8 cellular contexts compared by ENCODE assay signal in genomic region chr14:70601162-70601561, GRCh38. TPM values are rescaled to one million over a fixed set of nuclear protein-coding genes. Genes with fewer than 3 reads are reported as not detected.
DNase-seq lines count a peak whose midpoint lies in the region; ATAC-seq, FAIRE-seq and TF ChIP-seq lines count a peak whose summit lies in the region.

No MANE protein-coding gene starts in this region.

- TF ChIP-seq CTCF in DND-41 (IDR thresholded peaks at IDR 0.05; ENCODE audit: borderline replicate concordance, extremely low read depth, low read length, poor library complexity, severe bottlenecking) (no peak), endothelial cell of umbilical vein (IDR thresholded peaks at IDR 0.05; ENCODE audit: extremely low read depth in 1 of 2, insufficient read depth in 1 of 2, low read depth in 1 of 2, low read length in 2 of 2) (no peak), ovary (IDR thresholded peaks at IDR 0.05) (no peak)

- H2AFZ ChIP-seq in DND-41 (ENCODE audit: low read depth, low read length): peak overlapping the region; percentile 67
- peak overlapping the region; percentile 91 for H2AFZ ChIP-seq in endothelial cell of umbilical vein (ENCODE audit: low read depth, low read length)

- H3K4me3 ChIP-seq in DND-41 (ENCODE audit: low read depth in 1 of 2, low read length in 2 of 2): peak overlapping the region; percentile 14 to 55; a peak in 3 of 4 replicates
- peak overlapping the region; percentile 41 to 92 (median 66) for H3K4me3 ChIP-seq in endothelial cell of umbilical vein (replicated peaks in 1 of 3; ENCODE audit: insufficient read depth in 1 of 3, low read depth in 1 of 3, low read length in 3 of 3)
- H3K4me3 ChIP-seq in ovary: peak overlapping the region; percentile 87

- H3K79me2 ChIP-seq in DND-41 (ENCODE audit: insufficient read depth, low read length) (peaks cover 43% of the 10 kb centered on the region), endothelial cell of umbilical vein (ENCODE audit: control insufficient read depth, insufficient read depth, low read length) (peaks cover 34% of the 10 kb centered on the region)

- intact Hi-C loops in endothelial cell of umbilical vein (cut with micrococcal nuclease): loop anchor here (2.0 kb wide), 1 partner anchor 40 kb away; the partner anchor contains the start of gene TTC9
- intact Hi-C loops in ovary (cut with DNase I): no loop called here

- ATAC-seq in DND-41 (ENCODE audit: insufficient read depth, low read depth) (no peak), GM18517 (IDR thresholded peaks at IDR 0.05; ENCODE audit: unreplicated experiment) (no peak), HG03045 (IDR thresholded peaks at IDR 0.05; ENCODE audit: unreplicated experiment) (no peak)

- peak overlapping the region; percentile 50 for H3K9ac ChIP-seq in DND-41 (ENCODE audit: low read depth, low read length)
- peak overlapping the region; percentile 72 for H3K9ac ChIP-seq in endothelial cell of umbilical vein (replicated peaks; ENCODE audit: extremely low read depth, insufficient read depth, low read length)

- H3K4me2 ChIP-seq in DND-41 (ENCODE audit: insufficient read depth, low read length) (peak overlapping the region; percentile 60), endothelial cell of umbilical vein (ENCODE audit: insufficient read depth, low read length) (peak overlapping the region; percentile 87)

- no peak for DNase-seq in DND-41
- DNase-seq in NCI-H524 treated with DMSO at 0.1 percent for 48 hours (lab: John Stamatoyannopoulos, UW): peak; percentile 3
- DNase-seq in endothelial cell of umbilical vein (ENCODE audit: low read depth, low spot score): no peak
- no peak for DNase-seq in ovary
- no peak for DNase-seq in middle frontal gyrus (ENCODE audit: extremely low spot score, low spot score)
- DNase-seq in GF-D8 (lab: John Stamatoyannopoulos, UW): no peak

- TF ChIP-seq POLR2A in endothelial cell of umbilical vein (IDR thresholded peaks at IDR 0.05; ENCODE audit: low read depth, low read length): no peak
- no peak for TF ChIP-seq POLR2A in ovary (IDR thresholded peaks at IDR 0.05)

- H3K4me1 ChIP-seq in DND-41 (ENCODE audit: insufficient read depth, low read length) (peaks cover 30% of the 10 kb centered on the region), endothelial cell of umbilical vein (ENCODE audit: control insufficient read depth, extremely low read depth, insufficient read depth, low read length) (peaks cover 13% of the 10 kb centered on the region), ovary (ENCODE audit: insufficient read depth) (peaks cover 5% of the 10 kb centered on the region)

- H3K27ac ChIP-seq in DND-41 (ENCODE audit: low read length): peak overlapping the region; percentile 63
- peak overlapping the region; percentile 32 for H3K27ac ChIP-seq in endothelial cell of umbilical vein (ENCODE audit: insufficient read depth, low read depth, low read length)
- H3K27ac ChIP-seq in ovary: peak overlapping the region in 1 of 2 donors; percentile 50

- H3K36me3 ChIP-seq in DND-41 (ENCODE audit: insufficient read depth, low read length) (peaks cover 9% of the 10 kb centered on the region), endothelial cell of umbilical vein (ENCODE audit: control insufficient read depth in 2 of 2, extremely low read depth in 1 of 2, insufficient read depth in 2 of 2, low read length in 2 of 2) (peaks cover 0 to 1% of the 10 kb centered on the region in 2 experiments), ovary (no peaks in the 10 kb centered on the region)

- TSS peak; percentile 63 for BruUV-seq in endothelial cell of umbilical vein (replicated peaks; lab: Mats Ljungman, UMichigan)

- POLR2A ChIA-PET in endothelial cell of umbilical vein (lab: Charles Lee): no interaction called here

- peaks cover 24% of the 10 kb centered on the region; the same call in 1 of the 2 replicates for H4K20me1 ChIP-seq in DND-41 (ENCODE audit: insufficient read depth, low read length)
- no peaks in the 10 kb centered on the region for H4K20me1 ChIP-seq in endothelial cell of umbilical vein (replicated peaks; ENCODE audit: control insufficient read depth, extremely low read depth, insufficient read depth, low read length)

- CTCF ChIA-PET in endothelial cell of umbilical vein (lab: Charles Lee): no interaction called here

- dilution Hi-C loops in endothelial cell of umbilical vein (cut with MboI; ENCODE audit: extremely low pct_ligation_motif_present, low sequenced_read_pairs): no loop called here

- H3K27me3 ChIP-seq in DND-41 (ENCODE audit: insufficient read depth, low read length, poor library complexity): no peaks in the 10 kb centered on the region
- H3K27me3 ChIP-seq in endothelial cell of umbilical vein (ENCODE audit: control insufficient read depth in 2 of 2, insufficient read depth in 2 of 2, low read length in 2 of 2): no peaks in the 10 kb centered on the region
- H3K27me3 ChIP-seq in ovary: no peaks in the 10 kb centered on the region

- H3K9me3 ChIP-seq in DND-41 (ENCODE audit: insufficient read depth, low read length, severe bottlenecking): no peaks in the 10 kb centered on the region
- H3K9me3 ChIP-seq in endothelial cell of umbilical vein (replicated peaks; ENCODE audit: control insufficient read depth, insufficient read depth, low read length): no peaks in the 10 kb centered on the region
- H3K9me3 ChIP-seq in ovary: no peaks in the 10 kb centered on the region

- WGBS in ovary, 3 donors: 3 to 5% (median 4%) methylated on average over 3 of the region's 3 CpGs

- no peaks in the 10 kb centered on the region for H3K9me1 ChIP-seq in endothelial cell of umbilical vein (replicated peaks; ENCODE audit: control insufficient read depth, extremely low read depth, insufficient read depth, low read length)

- no peak for TF ChIP-seq EP300 in ovary (IDR thresholded peaks at IDR 0.05)

- no peak for FAIRE-seq in endothelial cell of umbilical vein (lab: Jason Lieb, UNC)

TF ChIP-seq in endothelial cell of umbilical vein, 7 proteins besides CTCF, POLR2A, EP300 and RAD21:
- no peak for TF ChIP-seq EZH2 (IDR thresholded peaks at IDR 0.05; ENCODE audit: borderline replicate concordance, low read depth, low read length, severe bottlenecking)
- TF ChIP-seq FOS (IDR thresholded peaks at IDR 0.05; ENCODE audit: borderline replicate concordance, insufficient read depth, low read length): no peak
- no peak for TF ChIP-seq JUN (IDR thresholded peaks at IDR 0.05; ENCODE audit: borderline replicate concordance, insufficient read depth, insufficient read length, low read depth)
- TF ChIP-seq POLR2AphosphoS5 (IDR thresholded peaks at IDR 0.05; ENCODE audit: insufficient read depth, low read depth, low read length): no peak
- no peak for TF ChIP-seq MYC (IDR thresholded peaks at IDR 0.05; ENCODE audit: low read depth, low read length)

RNA-seq across cellular contexts. Expression of gene MED6, which starts 0.7 kb away (rescaled TPM):
- total RNA-seq in endothelial cell of umbilical vein (38.8 and 41.5 TPM in 2 replicates), ovary (10 to 100 TPM; 32.1 to 41.5 (median 36.5) TPM)
- polyA plus RNA-seq in endothelial cell of umbilical vein (19.2 and 22.8 TPM in 2 replicates), ovary (10 to 100 TPM; 20.0 to 32.6 TPM)
- polyA plus RNA-seq in endothelial cell of umbilical vein (2011; cell fraction: cytosol; rRNA removed): 31.6 and 37.1 TPM in 2 replicates
- polyA plus RNA-seq in endothelial cell of umbilical vein (2011; cell fraction: nucleus; rRNA removed): 34.3 and 43.9 TPM in 2 replicates
- 32.5 and 48.0 TPM in 2 replicates for polyA plus RNA-seq in endothelial cell of umbilical vein (2012)
- polyA minus RNA-seq in endothelial cell of umbilical vein: 28.7 and 36.4 TPM in 2 replicates
- 17.8 TPM for polyA minus RNA-seq in endothelial cell of umbilical vein (2011; cell fraction: cytosol; rRNA and poly(A)+ RNA removed)
- polyA minus RNA-seq in endothelial cell of umbilical vein (2011; cell fraction: nucleus; rRNA and poly(A)+ RNA removed): 69.2 and 100.0 TPM in 2 replicates

RNA-seq across cellular contexts. Expression of gene TTC9, which starts 40.6 kb away (rescaled TPM):
- total RNA-seq in endothelial cell of umbilical vein: 0.09 TPM in 1 of 2 replicates, not detected in the other
- polyA plus RNA-seq in endothelial cell of umbilical vein: 0.06 TPM in 2 replicates
- 0.05 and 0.07 TPM in 2 replicates for polyA plus RNA-seq in endothelial cell of umbilical vein (2011; cell fraction: cytosol; rRNA removed)
- polyA plus RNA-seq in endothelial cell of umbilical vein (2011; cell fraction: nucleus; rRNA removed): 0.03 TPM in 1 of 2 replicates, not detected in the other
- 0.04 TPM in 1 of 2 replicates, not detected in the other for polyA plus RNA-seq in endothelial cell of umbilical vein (2012)
- polyA minus RNA-seq in endothelial cell of umbilical vein: 0.06 and 0.10 TPM in 2 replicates
- polyA minus RNA-seq in endothelial cell of umbilical vein (2011; cell fraction: cytosol; rRNA and poly(A)+ RNA removed): 0.61 TPM
- not detected in 2 replicates for polyA minus RNA-seq in endothelial cell of umbilical vein (2011; cell fraction: nucleus; rRNA and poly(A)+ RNA removed)
- 1 to 10 TPM in 2 of 7 donors, under 1 TPM in 5; 0.05 to 7.1 (median 0.64) TPM for total RNA-seq in ovary
- polyA plus RNA-seq in ovary: 1 to 10 TPM in 1 of 2 donors, under 1 TPM in 1; 0.27 to 1.7 TPM

Comparison
In these comparisons a context has a peak if more than half of its experiments do, and no peak if none do; other contexts are left out.
1. H3K4me3 ChIP-seq: peak in every context shown above with its lines; median percentile 87 in ovary; 66 in endothelial cell of umbilical vein; 34 in DND-41.